Comparison of ENCODE assay signal across 8 cellular contexts in the genomic region with DNA sequence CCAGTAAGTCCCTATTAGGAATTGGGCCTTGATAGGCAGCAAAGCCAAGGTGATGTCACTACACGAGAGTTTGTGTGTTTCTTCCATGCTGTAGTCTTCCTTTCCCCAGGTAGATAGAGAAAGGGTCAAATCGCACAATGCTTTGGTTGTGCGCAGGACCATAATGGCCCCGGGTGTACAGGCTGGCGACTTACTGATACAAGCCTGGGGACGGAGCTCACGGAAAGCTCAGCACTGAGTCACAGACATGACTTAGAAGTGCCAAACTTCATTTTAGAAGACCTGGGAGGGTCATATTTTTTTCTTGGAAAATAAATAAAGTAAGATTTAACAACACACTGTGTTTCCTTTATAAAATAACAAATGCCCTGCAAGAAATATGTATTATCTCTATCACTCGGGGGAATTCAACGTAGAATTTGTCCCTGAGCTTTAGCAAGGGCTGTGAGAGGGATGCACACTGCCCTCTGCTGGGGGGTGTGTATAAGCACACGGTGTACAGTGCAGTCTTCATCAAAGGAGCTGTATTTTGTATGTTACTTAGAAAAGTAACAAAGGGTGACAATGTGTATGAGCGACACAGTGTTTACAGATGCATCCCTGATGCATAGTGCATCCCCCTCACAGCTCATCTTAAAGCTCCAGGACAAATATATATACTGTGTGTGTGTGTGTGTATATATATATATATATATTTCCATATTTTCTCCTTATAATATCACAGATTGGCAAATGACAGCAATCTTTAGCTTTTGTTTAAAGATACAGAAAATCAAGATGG.
DNase-seq lines count a peak whose midpoint lies in the region; ATAC-seq and TF ChIP-seq lines count a peak whose summit lies in the region.

No MANE protein-coding gene starts in this region.

- H3K27me3 ChIP-seq in heart right ventricle, result no peaks in the 10 kb centered on the region

- intact Hi-C loops in heart right ventricle (cut with DNase I), result loop anchor here (2.0 to 10.0 kb wide), 11 partner anchors 252 to 675 kb away; a partner anchor contains a TSS

- H3K4me3 ChIP-seq in heart right ventricle (no peak overlapping the region), retinal pigment epithelial cell (ENCODE audit: low read length) (no peak overlapping the region)

- WGBS in heart right ventricle, 2 donors, result 36 to 49% methylated on average over 11 of the region's 11 CpGs

- TF ChIP-seq CTCF in heart right ventricle (IDR thresholded peaks at IDR 0.05) (peak; percentile 74 to 90 (median 85)), retinal pigment epithelial cell (conservative IDR thresholded peaks at IDR 0.05; ENCODE audit: low read depth, low read length) (peak; percentile 89)

- peaks cover 0 to 6% (median 0%) of the 10 kb centered on the region in 9 donors for H3K4me1 ChIP-seq in heart right ventricle

- H3K27ac ChIP-seq in heart right ventricle, result no peak overlapping the region

- no peaks in the 10 kb centered on the region for H3K9me3 Mint-ChIP-seq in activated naive CD4-positive, alpha-beta T cell treated with anti-CD3 and anti-CD28 coated beads, Interleukin-2, amount 50 U/mL, for 72 hours

- in situ Hi-C loops in G401 (cut with HindIII; ENCODE audit: low sequenced_read_pairs), result no loop called here

- peak; percentile 37 for DNase-seq in G401 (ENCODE audit: low spot score)
- peak; percentile 48 for DNase-seq in HS-5 (ENCODE audit: low read depth)
- peak; percentile 87 for DNase-seq in RKO (ENCODE audit: low spot score)
- DNase-seq in activated naive CD4-positive, alpha-beta T cell treated with anti-CD3 and anti-CD28 coated beads, Interleukin-2, amount 50 U/mL, for 72 hours (ENCODE audit: low spot score in 2 of 2), result peak in 1 of 2 donors; percentile 62
- peak; percentile 52 to 60 for DNase-seq in heart right ventricle
- DNase-seq in retinal pigment epithelial cell (ENCODE audit: low read depth), result no peak
- DNase-seq in DMS79 (lab: John Stamatoyannopoulos, UW), result no peak

- H3K36me3 ChIP-seq in heart right ventricle, result no peaks in the 10 kb centered on the region

- H3K9me3 ChIP-seq in heart right ventricle, result no peaks in the 10 kb centered on the region

- no peak overlapping the region for H3K27ac Mint-ChIP-seq in activated naive CD4-positive, alpha-beta T cell treated with anti-CD3 and anti-CD28 coated beads, Interleukin-2, amount 50 U/mL, for 72 hours

- ATAC-seq in GM21515 (IDR thresholded peaks at IDR 0.05; ENCODE audit: unreplicated experiment), result peak; percentile 87
- peak; percentile 66 to 85 for ATAC-seq in activated naive CD4-positive, alpha-beta T cell treated with anti-CD3 and anti-CD28 coated beads, Interleukin-2, amount 50 U/mL, for 72 hours
- ATAC-seq in heart right ventricle, result peak; percentile 71 to 92 (median 79)

- no peaks in the 10 kb centered on the region for H3K36me3 Mint-ChIP-seq in activated naive CD4-positive, alpha-beta T cell treated with anti-CD3 and anti-CD28 coated beads, Interleukin-2, amount 50 U/mL, for 72 hours

Comparison
In these comparisons a context has a peak if more than half of its experiments do, and no peak if none do; other contexts are left out.
1. DNase-seq: peak in G401 (single experiment), HS-5 (single experiment), RKO (single experiment) and heart right ventricle (2 of 2); none in retinal pigment epithelial cell (single experiment) and DMS79 (single experiment).
2. Peak in every context shown above with its lines, with median percentiles within 50 percentile points of each other: ATAC-seq.